ENCODE assay signal across 1 cellular context in the genomic region with DNA sequence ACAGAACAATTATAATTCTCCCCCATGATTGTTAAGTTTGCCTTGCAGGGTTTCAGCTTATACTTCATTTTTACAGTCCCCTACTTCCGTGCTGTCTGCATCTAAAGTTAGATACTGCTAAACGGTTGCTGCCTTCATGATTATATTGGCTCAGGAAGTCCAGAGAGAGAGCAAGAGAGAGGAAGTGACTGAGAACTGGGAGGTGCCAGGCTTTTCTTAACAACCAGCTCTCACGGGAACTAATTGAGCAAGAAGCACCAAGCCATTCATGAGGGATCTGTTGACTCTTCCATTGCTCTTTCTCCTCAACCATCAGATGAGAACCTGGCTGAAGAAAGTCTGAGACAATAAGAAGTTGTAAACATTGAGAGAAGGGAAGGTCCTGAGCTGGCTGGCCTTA.
TF ChIP-seq lines count a peak whose summit lies in the region.

No MANE protein-coding gene starts in this region.

TF ChIP-seq in endothelial cell of umbilical vein, 7 proteins besides CTCF, POLR2A, EP300 and RAD21:
- TF ChIP-seq GATA2 (IDR thresholded peaks at IDR 0.05; ENCODE audit: insufficient read depth, insufficient read length, low read depth, low read length) (no peak), FOS (IDR thresholded peaks at IDR 0.05; ENCODE audit: borderline replicate concordance, insufficient read depth, low read length) (peak; percentile 3)
